Comparison of ENCODE assay signal across 8 cellular contexts in genomic region chr19:17305517-17306284, GRCh38. TPM values are rescaled to one million over a fixed set of nuclear protein-coding genes. Genes with fewer than 3 reads are reported as not detected.
A peak's percentile ranks its signal among the peaks of the same experiment; 100 is the strongest.
DNase-seq lines count a peak whose midpoint lies in the region; ATAC-seq lines count a peak whose summit lies in the region.

Gene MRPL34, plus strand, starts transcription at chr19:17305872. Its CDS starts 21 bp downstream, at chr19:17305893.

- H3K36me3 ChIP-seq in CD8-positive, alpha-beta memory T cell (ENCODE audit: insufficient read depth, low read length): no peaks in the 10 kb centered on the region

- DNase-seq in CD8-positive, alpha-beta memory T cell: peak; percentile 88 to 98 (median 94)
- DNase-seq in HS-27A (ENCODE audit: low read depth) (peak; percentile 95), NK-92 (lab: John Stamatoyannopoulos, UW; ENCODE audit: unreplicated experiment) (peak; percentile 85), lung microvascular endothelial cell (ENCODE audit: low read depth in 2 of 2) (peak; percentile 98 to 99)
- DNase-seq in activated CD8-positive, alpha-beta memory T cell treated with anti-CD3 and anti-CD28 coated beads for 24 hours: peak; percentile 95
- peak; percentile 87 for DNase-seq in effector CD8-positive, alpha-beta T cell (lab: John Stamatoyannopoulos, UW)
- DNase-seq in stimulated activated CD8-positive, alpha-beta memory T cell treated with anti-CD3 and anti-CD28 coated beads, Interleukin-12 subunit alpha, Interleukin-12 subunit beta, amount 100 ng/mL, for 1 hour (ENCODE audit: low read depth): peak; percentile 89

- ATAC-seq in GM19463 (IDR thresholded peaks at IDR 0.05; ENCODE audit: unreplicated experiment): peak; percentile 58

- peaks cover 45 to 67% (median 57%) of the 10 kb centered on the region in 3 donors for H3K4me1 Mint-ChIP-seq in CD8-positive, alpha-beta memory T cell

- H3K36me3 Mint-ChIP-seq in CD8-positive, alpha-beta memory T cell: peaks cover 0 to 12% (median 0%) of the 10 kb centered on the region in 3 donors

- H3K27me3 ChIP-seq in CD8-positive, alpha-beta memory T cell (ENCODE audit: insufficient read depth, low read length, poor library complexity, severe bottlenecking): no peaks in the 10 kb centered on the region

- H3K4me3 Mint-ChIP-seq in CD8-positive, alpha-beta memory T cell: peak within 1 kb of the TSS; percentile 87 to 100 (median 90)

- peaks cover 0 to 2% of the 10 kb centered on the region in 2 donors for H3K27me3 Mint-ChIP-seq in CD8-positive, alpha-beta memory T cell

- peak within 1 kb of the TSS; percentile 79 to 99 (median 90) for H3K27ac Mint-ChIP-seq in CD8-positive, alpha-beta memory T cell

- H3K27ac ChIP-seq in CD8-positive, alpha-beta memory T cell (ENCODE audit: low read depth, low read length): peak within 1 kb of the TSS; percentile 79

- H3K4me3 ChIP-seq in CD8-positive, alpha-beta memory T cell (ENCODE audit: low read length): peak within 1 kb of the TSS; percentile 92

- no peaks in the 10 kb centered on the region for H3K9me3 ChIP-seq in CD8-positive, alpha-beta memory T cell (ENCODE audit: low read length)

- POLR2A ChIA-PET in CD8-positive, alpha-beta memory T cell (lab: Charles Lee): interaction anchor here (0.7 to 1.3 kb wide), 4 partner anchors 13 to 162 kb away, joined by 4 to 13 read pairs (median 6); partner anchors contain the start of gene ANO8

- H3K9me3 Mint-ChIP-seq in CD8-positive, alpha-beta memory T cell: no peaks in the 10 kb centered on the region

- H3K4me1 ChIP-seq in CD8-positive, alpha-beta memory T cell (ENCODE audit: insufficient read depth, low read length): peaks cover 41% of the 10 kb centered on the region

- CTCF ChIA-PET in CD8-positive, alpha-beta memory T cell (lab: Charles Lee): interaction anchor here (0.6 to 1.8 kb wide), 15 partner anchors 9 to 86 kb away, joined by 3 to 11 read pairs (median 4); partner anchors contain the start of genes BABAM1 and OCEL1

RNA-seq across cellular contexts. Expression of gene MRPL34, which starts in this region (rescaled TPM):
- total RNA-seq in CD8-positive, alpha-beta memory T cell: 100 to 1,000 TPM; 136 to 138 TPM
- polyA plus RNA-seq in CD8-positive, alpha-beta memory T cell: 227 TPM
- total RNA-seq in lung microvascular endothelial cell: 29.6 and 56.9 TPM in 2 replicates

Comparison
In these comparisons a context has a peak if more than half of its experiments do, and no peak if none do; other contexts are left out.
1. Peak in every context shown above with its lines: DNase-seq, ATAC-seq, H3K4me3 ChIP-seq and H3K27ac ChIP-seq.